22 cellular contexts compared by ENCODE assay signal in genomic region chr4:53197760-53198150, GRCh38.
"Had no signal": no experiment of that assay in that cellular context is flagged by ENCODE, and none has a peak within 500 bp of the region (broad histone marks: within the 10 kb centered on the region; RNA-seq: fewer than 3 reads in every experiment).

No MANE protein-coding gene starts in this region.

- H3K27me3 ChIP-seq: adrenal gland, gastroesophageal sphincter, heart left ventricle, pancreas, suprapubic skin, vagina had no signal

- H3K36me3 ChIP-seq: adrenal gland, gastroesophageal sphincter, heart left ventricle, pancreas, suprapubic skin, vagina had no signal

- H3K9me3 ChIP-seq: adrenal gland, gastroesophageal sphincter, heart left ventricle, mucosa of descending colon, pancreas, suprapubic skin, vagina had no signal

- H3K27me3 Mint-ChIP-seq: activated naive CD4-positive, alpha-beta T cell treated with anti-CD3 and anti-CD28 coated beads, Interleukin-2, amount 50 U/mL, for 24 hours; memory B cell; naive thymus-derived CD8-positive, alpha-beta T cell; stimulated activated naive CD8-positive, alpha-beta T cell treated with anti-CD3 and anti-CD28 coated beads, Interleukin-15, amount 100 ng/mL, for 72 hours had no signal

- ATAC-seq: activated CD4-positive, CD25-positive, alpha-beta regulatory T cell treated with anti-CD3 and anti-CD28 coated beads, Interleukin-2, amount 50 U/mL, for 24 hours; naive thymus-derived CD8-positive, alpha-beta T cell had no signal

- DNase-seq: activated CD4-positive, alpha-beta T cell treated with anti-CD3 and anti-CD28 coated beads, Interleukin-2, amount 50 U/mL, for 1 hour; activated CD8-positive, alpha-beta memory T cell treated with anti-CD3 and anti-CD28 coated beads for 24 hours; activated CD8-positive, alpha-beta memory T cell treated with anti-CD3 and anti-CD28 coated beads, Interleukin-2, amount 50 U/mL, for 48 hours; activated effector memory CD4-positive, alpha-beta T cell treated with anti-CD3 and anti-CD28 coated beads, Interleukin-2, amount 50 U/mL, for 16 hours; activated T-cell treated with anti-CD3 and anti-CD28 coated beads, Interleukin-2, amount 50 U/mL, for 48 hours; adrenal gland; endodermal cell; heart left ventricle; mucosa of descending colon; pancreas; stimulated activated CD4-positive, alpha-beta T cell treated with anti-CD3 and anti-CD28 coated beads, Interleukin-15, amount 100 ng/mL, for 24 hours; stimulated activated CD4-positive, alpha-beta T cell treated with anti-CD3 and anti-CD28 coated beads, Interleukin-2, amount 100 ng/mL, for 48 hours; stimulated activated naive CD8-positive, alpha-beta T cell treated with anti-CD3 and anti-CD28 coated beads, Interleukin-15, amount 100 ng/mL, for 72 hours had no signal

- H3K36me3 Mint-ChIP-seq: activated naive CD4-positive, alpha-beta T cell treated with anti-CD3 and anti-CD28 coated beads, Interleukin-2, amount 50 U/mL, for 24 hours; memory B cell had no signal

- H3K9me3 Mint-ChIP-seq: activated naive CD4-positive, alpha-beta T cell treated with anti-CD3 and anti-CD28 coated beads, Interleukin-2, amount 50 U/mL, for 24 hours; endodermal cell; memory B cell; naive thymus-derived CD8-positive, alpha-beta T cell; stimulated activated naive CD8-positive, alpha-beta T cell treated with anti-CD3 and anti-CD28 coated beads, Interleukin-15, amount 100 ng/mL, for 72 hours; T-helper 1 cell treated with Interleukin-12 subunit alpha and Interleukin-12 subunit beta and Interleukin-4 antibody, amounts not matched to agents 30 μg/mL and 1 μg/mL, for 36 hours had no signal

- H3K4me1 ChIP-seq: pancreas, suprapubic skin had no signal

- H3K27ac Mint-ChIP-seq: activated naive CD4-positive, alpha-beta T cell treated with anti-CD3 and anti-CD28 coated beads, Interleukin-2, amount 50 U/mL, for 24 hours; endodermal cell; memory B cell; stimulated activated naive CD8-positive, alpha-beta T cell treated with anti-CD3 and anti-CD28 coated beads, Interleukin-15, amount 100 ng/mL, for 72 hours; T-helper 1 cell treated with Interleukin-12 subunit alpha and Interleukin-12 subunit beta and Interleukin-4 antibody, amounts not matched to agents 30 μg/mL and 1 μg/mL, for 36 hours had no signal

- H3K4me1 Mint-ChIP-seq: activated naive CD4-positive, alpha-beta T cell treated with anti-CD3 and anti-CD28 coated beads, Interleukin-2, amount 50 U/mL, for 24 hours; endodermal cell; memory B cell had no signal

- H3K4me3 ChIP-seq: adrenal gland, gastroesophageal sphincter, heart left ventricle, mucosa of descending colon, pancreas, skin epidermis, suprapubic skin, vagina had no signal

- H3K4me3 Mint-ChIP-seq: activated naive CD4-positive, alpha-beta T cell treated with anti-CD3 and anti-CD28 coated beads, Interleukin-2, amount 50 U/mL, for 24 hours; endodermal cell; memory B cell; naive thymus-derived CD8-positive, alpha-beta T cell; stimulated activated naive CD8-positive, alpha-beta T cell treated with anti-CD3 and anti-CD28 coated beads, Interleukin-15, amount 100 ng/mL, for 72 hours; T-helper 1 cell treated with Interleukin-12 subunit alpha and Interleukin-12 subunit beta and Interleukin-4 antibody, amounts not matched to agents 30 μg/mL and 1 μg/mL, for 36 hours had no signal

- H3K27ac ChIP-seq: adrenal gland, gastroesophageal sphincter, heart left ventricle, pancreas, suprapubic skin, vagina had no signal
